Comparison of ENCODE assay signal across 35 cellular contexts in the genomic region with DNA sequence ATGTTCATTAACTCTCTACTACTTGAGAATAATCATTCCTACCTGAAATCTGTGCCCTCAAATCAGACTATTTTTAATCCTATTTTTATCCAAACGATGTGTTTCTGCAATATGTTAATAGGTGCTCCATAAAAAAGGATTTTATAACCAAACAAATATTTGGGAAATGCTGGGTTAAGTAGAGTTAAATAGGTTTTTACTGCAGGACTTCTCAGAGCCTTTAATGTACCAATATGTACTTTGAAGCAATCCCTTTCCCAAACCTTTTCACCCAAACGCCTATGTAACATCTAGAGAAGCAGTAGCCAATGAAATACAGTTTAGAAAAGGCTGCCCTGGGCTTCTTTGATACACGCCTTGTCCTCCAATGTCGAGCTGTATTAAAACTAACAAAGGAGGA.
"Had no signal": no experiment of that assay in that cellular context is flagged by ENCODE, and none has a peak within 500 bp of the region (broad histone marks: within the 10 kb centered on the region; RNA-seq: fewer than 3 reads in every experiment).

No MANE protein-coding gene starts in this region.

- DNase-seq: Karpas-422, Kasumi-1, MG63, MM.1S, MV-4-11, NCI-H1048, NCI-H1092, NCI-H1092 treated with DMSO at 0.1 percent for 48 hours, NCI-H1105, NCI-H1105 treated with DMSO at 0.1 percent for 48 hours, NCI-H1417, NCI-H1417 treated with DMSO at 0.1 percent for 48 hours, NCI-H1436, NCI-H1436 treated with DMSO at 0.1 percent for 48 hours, NCI-H146, NCI-H1694, NCI-H1694 treated with DMSO at 0.1 percent for 48 hours, NCI-H187, NCI-H187 treated with DMSO at 0.1 percent for 48 hours, NCI-H1930, NCI-H2029, NCI-H2029 treated with DMSO at 0.1 percent for 48 hours, NCI-H2081, NCI-H2081 treated with DMSO at 0.1 percent for 48 hours, NCI-H2107, NCI-H2171, NCI-H2171 treated with DMSO at 0.1 percent for 48 hours, NCI-H2227 treated with DMSO at 0.1 percent for 48 hours, NCI-H226, NCI-H345, NCI-H446, NCI-H446 treated with DMSO at 0.1 percent for 48 hours, NCI-H510A, NCI-H510A treated with DMSO at 0.1 percent for 48 hours had no signal

- H3K9ac ChIP-seq: KMS-11 had no signal

- H3K4me2 ChIP-seq: KMS-11 had no signal

- H3K36me3 ChIP-seq: MG63 had no signal

- H3K4me3 ChIP-seq: MG63 had no signal

- H3K9me3 ChIP-seq: MG63 had no signal

- H3K27ac ChIP-seq: KMS-11 had no signal
